Comparison of ENCODE assay signal across 8 cellular contexts in the genomic region with DNA sequence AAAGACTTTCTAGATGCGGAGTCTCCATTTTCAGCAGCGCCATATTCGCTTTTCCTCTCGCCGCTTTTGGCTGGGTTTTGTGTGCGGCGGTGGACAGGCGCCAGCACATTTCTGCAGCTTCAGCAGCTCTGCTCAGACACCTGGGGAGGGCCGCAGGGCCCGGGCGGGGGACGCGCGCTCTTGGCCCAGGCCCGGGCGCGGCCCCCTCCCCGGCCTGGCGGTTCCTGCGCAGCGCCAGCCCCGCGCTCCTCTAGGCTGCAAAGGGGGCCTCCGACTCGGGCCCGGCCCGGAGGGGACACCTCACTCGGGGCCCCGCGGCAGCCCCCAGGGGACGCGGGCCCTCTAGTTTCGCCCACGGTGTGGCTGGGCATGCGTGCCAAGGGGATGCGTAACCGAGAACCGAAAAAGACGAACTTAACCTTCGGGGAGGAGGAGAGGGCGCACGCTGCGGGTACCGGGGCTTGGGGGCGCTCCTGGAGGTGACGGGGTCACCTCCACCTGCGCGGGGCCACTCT. TPM values are rescaled to one million over a fixed set of nuclear protein-coding genes. Genes with fewer than 3 reads are reported as not detected.
DNase-seq lines count a peak whose midpoint lies in the region; ATAC-seq and TF ChIP-seq lines count a peak whose summit lies in the region.

No MANE protein-coding gene starts in this region.

- ATAC-seq in GM21619 (IDR thresholded peaks at IDR 0.05; ENCODE audit: unreplicated experiment) (peak; percentile 68), gastroesophageal sphincter (peak; percentile 72)

- H3K27me3 ChIP-seq in gastroesophageal sphincter (no peaks in the 10 kb centered on the region), tibial nerve (no peaks in the 10 kb centered on the region)

- H3K4me1 ChIP-seq in gastroesophageal sphincter: peaks cover 0 to 27% (median 0%) of the 10 kb centered on the region in 3 donors
- peaks cover 0 to 34% (median 4%) of the 10 kb centered on the region in 4 donors for H3K4me1 ChIP-seq in tibial nerve

- TF ChIP-seq POLR2A in gastroesophageal sphincter (IDR thresholded peaks at IDR 0.05) (peak; percentile 8 to 28), tibial nerve (IDR thresholded peaks at IDR 0.05) (peak in 1 of 2 donors; percentile 34)

- H3K4me3 ChIP-seq in gastroesophageal sphincter (peak overlapping the region; percentile 39 to 84), tibial nerve (peak overlapping the region; percentile 58 to 95 (median 84))

- H3K9me3 ChIP-seq in gastroesophageal sphincter (no peaks in the 10 kb centered on the region), tibial nerve (no peaks in the 10 kb centered on the region)

- TF ChIP-seq EP300 in gastroesophageal sphincter (IDR thresholded peaks at IDR 0.05): no peak
- peak in 1 of 2 donors; percentile 38 for TF ChIP-seq EP300 in tibial nerve (IDR thresholded peaks at IDR 0.05)

- H3K36me3 ChIP-seq in gastroesophageal sphincter (peaks cover 0 to 3% of the 10 kb centered on the region in 2 donors), tibial nerve (no peaks in the 10 kb centered on the region)

- peak; percentile 36 for DNase-seq in EL
- DNase-seq in MV-4-11 (lab: John Stamatoyannopoulos, UW): peak; percentile 23
- peak; percentile 89 for DNase-seq in activated effector memory CD4-positive, alpha-beta T cell treated with anti-CD3 and anti-CD28 coated beads, Interleukin-2, amount 50 U/mL, for 16 hours
- peak in 50 of 56 donors; percentile 27 to 89 (median 63) for DNase-seq in nucleus accumbens (lab: John Stamatoyannopoulos, UW)
- DNase-seq in tibial nerve (ENCODE audit: low spot score in 2 of 2): peak; percentile 38 to 40
- DNase-seq in glomerular visceral epithelial cell (ENCODE audit: extremely low spot score): no peak

- TF ChIP-seq CTCF in gastroesophageal sphincter (IDR thresholded peaks at IDR 0.05) (no peak), tibial nerve (IDR thresholded peaks at IDR 0.05) (peak in 1 of 5 experiments; percentile 14)

- peak overlapping the region; percentile 82 to 96 (median 94) for H3K27ac ChIP-seq in gastroesophageal sphincter
- peak overlapping the region; percentile 94 to 99 (median 98) for H3K27ac ChIP-seq in tibial nerve

- 0% methylated on average over 1 to 8 of the region's 48 CpGs for WGBS in gastroesophageal sphincter (ENCODE audit: low coverage in 1 of 2), 2 donors
- WGBS in tibial nerve, 2 donors: 1 to 2% methylated on average over 21 to 34 of the region's 48 CpGs

RNA-seq across cellular contexts. Expression of a gene that starts 34.5 kb away (rescaled TPM):
- not detected for total RNA-seq in gastroesophageal sphincter
- not detected for total RNA-seq in tibial nerve
